In genomic region chr16:7515543-7515942, GRCh38 we compare ENCODE assay signal across 29 cellular contexts.
DNase-seq lines count a peak whose midpoint lies in the region; ATAC-seq, FAIRE-seq and TF ChIP-seq lines count a peak whose summit lies in the region.
"Had no signal": no experiment of that assay in that cellular context is flagged by ENCODE, and none has a peak within 500 bp of the region (broad histone marks: within the 10 kb centered on the region; RNA-seq: fewer than 3 reads in every experiment).

No MANE protein-coding gene starts in this region.

- no peak for TF ChIP-seq CTCF in HepG2 (CRISPR knock-in tag; IDR thresholded peaks at IDR 0.05)
- TF ChIP-seq CTCF in right lobe of liver (IDR thresholded peaks at IDR 0.05) = no peak

- no TSS peak for BruUV-seq in HepG2 (replicated peaks; lab: Mats Ljungman, UMichigan)

- 4% methylated on average over 5 of the region's 5 CpGs for WGBS in HepG2 (ENCODE audit: low lambda C conversion rate)
- 34% methylated on average over 5 of the region's 5 CpGs for WGBS in right lobe of liver (ENCODE audit: insufficient coverage, low coverage, low lambda C conversion rate, missing lambda C conversion rate)

- H4K20me1 ChIP-seq in HepG2 (ENCODE audit: insufficient read depth, low read length) = no peaks in the 10 kb centered on the region
- H4K20me1 ChIP-seq: BLaER1; BLaER1 treated with 17β-estradiol and CSF1 and Interleukin-3, amounts not matched to agents 10 nM and 100 nM had no signal

- H3K9ac ChIP-seq in HepG2 (ENCODE audit: insufficient read depth, low read depth, low read length) = no peak overlapping the region
- H3K9ac ChIP-seq: BLaER1; BLaER1 treated with 17β-estradiol and CSF1 and Interleukin-3, amounts not matched to agents 10 nM and 100 nM had no signal

- no peak for ATAC-seq in HepG2
- no peak for ATAC-seq in right lobe of liver
- ATAC-seq: A549; CD8-positive, alpha-beta T cell had no signal

- CTCF ChIA-PET in HepG2 (lab: Yijun Ruan, JAX; ENCODE audit: low intra/inter-chr PET ratio, low total read pairs) = no interaction called here

- in situ Hi-C loops in HepG2 (cut with HindIII; ENCODE audit: extremely low pct_ligation_motif_present, low pct_unique_long_range_greater_than_20kb) = no loop called here

- POLR2A ChIA-PET in HepG2 (lab: Yijun Ruan, JAX) = no interaction called here

- no peaks in the 10 kb centered on the region for H3K27me3 ChIP-seq in HepG2 (ENCODE audit: control insufficient read depth in 1 of 2, insufficient read depth in 2 of 2, low read length in 2 of 2)
- no peaks in the 10 kb centered on the region for H3K27me3 ChIP-seq in right lobe of liver
- H3K27me3 ChIP-seq: BE2C; BLaER1; BLaER1 treated with 17β-estradiol and CSF1 and Interleukin-3, amounts not matched to agents 10 nM and 100 nM had no signal

- H3K4me1 ChIP-seq in HepG2 (ENCODE audit: insufficient read depth, low read length) (no peaks in the 10 kb centered on the region), right lobe of liver (no peaks in the 10 kb centered on the region)
- H3K4me1 ChIP-seq: A549; BE2C; BLaER1; BLaER1 treated with 17β-estradiol and CSF1 and Interleukin-3, amounts not matched to agents 10 nM and 100 nM; Caco-2 had no signal

- H3K4me2 ChIP-seq in HepG2 (ENCODE audit: low read depth, low read length) = no peak overlapping the region
- H3K4me2 ChIP-seq: A549; BLaER1; BLaER1 treated with 17β-estradiol and CSF1 and Interleukin-3, amounts not matched to agents 10 nM and 100 nM had no signal

- FAIRE-seq in HepG2 (lab: Jason Lieb, UNC) = no peak
- FAIRE-seq: A204.1, A549, D721Med had no signal

- H3K9me3 ChIP-seq in HepG2 (ENCODE audit: low read length) = peaks cover 12% of the 10 kb centered on the region
- no peaks in the 10 kb centered on the region for H3K9me3 ChIP-seq in right lobe of liver
- H3K9me3 ChIP-seq: A549; BE2C; BLaER1; BLaER1 treated with 17β-estradiol and CSF1 and Interleukin-3, amounts not matched to agents 10 nM and 100 nM; Caco-2 had no signal

- intact Hi-C loops in HepG2 (cut with micrococcal nuclease; ENCODE audit: unreplicated experiment) (no loop called here), right lobe of liver (cut with DNase I) (no loop called here)

- no peak for TF ChIP-seq EP300 in HepG2 (IDR thresholded peaks at IDR 0.05; ENCODE audit: low read depth in 2 of 2, low read length in 2 of 2)
- no peak for TF ChIP-seq EP300 in HepG2 (CRISPR knock-in tag; IDR thresholded peaks at IDR 0.05; ENCODE audit: borderline replicate concordance)

- H3K4me3 ChIP-seq in HepG2 (replicated peaks in 1 of 3; ENCODE audit: insufficient read depth in 1 of 3, low read depth in 2 of 3, low read length in 3 of 3) = no peak overlapping the region
- no peak overlapping the region for H3K4me3 ChIP-seq in right lobe of liver
- H3K4me3 ChIP-seq: A549; BLaER1; BLaER1 treated with 17β-estradiol and CSF1 and Interleukin-3, amounts not matched to agents 10 nM and 100 nM had no signal

- H3K27ac ChIP-seq in HepG2 (ENCODE audit: extremely low read length, insufficient read depth, low read length) (no peak overlapping the region), right lobe of liver (no peak overlapping the region)
- H3K27ac ChIP-seq: 22Rv1; A549; BLaER1; BLaER1 treated with 17β-estradiol and CSF1 and Interleukin-3, amounts not matched to agents 10 nM and 100 nM; C4-2B had no signal

- H3K36me3 ChIP-seq in HepG2 (replicated peaks in 1 of 2; ENCODE audit: control insufficient read depth in 1 of 2, insufficient read depth in 2 of 2, low read length in 2 of 2) (no peaks in the 10 kb centered on the region), right lobe of liver (no peaks in the 10 kb centered on the region)
- H3K36me3 ChIP-seq: BE2C; BLaER1; BLaER1 treated with 17β-estradiol and CSF1 and Interleukin-3, amounts not matched to agents 10 nM and 100 nM had no signal

- DNase-seq in HepG2 (ENCODE audit: low spot score) (no peak), right lobe of liver (no peak)
- DNase-seq: 8988T; ACHN; AML-193; BE2C; C1 segment of cervical spinal cord; Caco-2; Calu3; CD4-positive, alpha-beta memory T cell; CD4-positive, alpha-beta T cell; CD4-positive, CD25-positive, alpha-beta regulatory T cell; CD8-positive, alpha-beta memory T cell; CD8-positive, alpha-beta T cell; COR-L47; DMS 273 treated with DMSO at 0.1 percent for 48 hours; DMS153; DMS53; DMS79; DMS79 treated with DMSO at 0.1 percent for 48 hours; DND-41; EL had no signal

- TF ChIP-seq RAD21 in HepG2 (CRISPR knock-in tag; IDR thresholded peaks at IDR 0.05) = no peak

- TF ChIP-seq POLR2A in HepG2 (IDR thresholded peaks at IDR 0.05; ENCODE audit: insufficient read depth in 1 of 2, low read depth in 2 of 2, low read length in 2 of 2) (no peak), right lobe of liver (IDR thresholded peaks at IDR 0.05) (no peak)

- no peaks in the 10 kb centered on the region for H3K79me2 ChIP-seq in HepG2 (ENCODE audit: insufficient read depth, low read length)

- no peak overlapping the region for H2AFZ ChIP-seq in HepG2 (ENCODE audit: low read length)

TF ChIP-seq in HepG2, 621 proteins besides CTCF, POLR2A, EP300 and RAD21:
- no peak for TF ChIP-seq NPAS2 (CRISPR knock-in tag; IDR thresholded peaks at IDR 0.05; ENCODE audit: borderline replicate concordance)
- TF ChIP-seq ESRRA (CRISPR knock-in tag; IDR thresholded peaks at IDR 0.05; ENCODE audit: low read depth) = no peak
- no peak for TF ChIP-seq STAG1 (CRISPR knock-in tag; IDR thresholded peaks at IDR 0.05)
- no peak for TF ChIP-seq PAWR (CRISPR knock-in tag; IDR thresholded peaks at IDR 0.05; ENCODE audit: borderline replicate concordance)
- TF ChIP-seq ZNF180 (CRISPR knock-in tag; IDR thresholded peaks at IDR 0.05; ENCODE audit: borderline replicate concordance, low read depth) = no peak
- no peak for TF ChIP-seq FUBP1 (CRISPR knock-in tag; IDR thresholded peaks at IDR 0.05; ENCODE audit: borderline replicate concordance)
- no peak for TF ChIP-seq DMAP1 (CRISPR knock-in tag; IDR thresholded peaks at IDR 0.05)
- no peak for TF ChIP-seq KAT2B (IDR thresholded peaks at IDR 0.05; ENCODE audit: borderline replicate concordance, low read depth, low read length)
- no peak for TF ChIP-seq FOSL2 (CRISPR knock-in tag; IDR thresholded peaks at IDR 0.05)
- no peak for TF ChIP-seq ZNF629 (CRISPR knock-in tag; conservative IDR thresholded peaks at IDR 0.05)
- peak; percentile 96 for TF ChIP-seq CREB1 (IDR thresholded peaks at IDR 0.05)
- no peak for TF ChIP-seq CREB1 (CRISPR knock-in tag; IDR thresholded peaks at IDR 0.05)
- no peak for TF ChIP-seq KDM4B (CRISPR knock-in tag; IDR thresholded peaks at IDR 0.05)
- no peak for TF ChIP-seq ZNF264 (CRISPR knock-in tag; IDR thresholded peaks at IDR 0.05)
- TF ChIP-seq ATF7 (IDR thresholded peaks at IDR 0.05) = peak; percentile 98
- no peak for TF ChIP-seq ATF7 (CRISPR knock-in tag; IDR thresholded peaks at IDR 0.05)
